In genomic region chr7:26857534-26858228, GRCh38 we compare ENCODE assay signal across 8 cellular contexts. TPM values are rescaled to one million over a fixed set of nuclear protein-coding genes. Genes with fewer than 3 reads are reported as not detected.
DNase-seq lines count a peak whose midpoint lies in the region; ATAC-seq and TF ChIP-seq lines count a peak whose summit lies in the region.

No MANE protein-coding gene starts in this region.

- no peak for ATAC-seq in gastrocnemius medialis
- no peak for ATAC-seq in GM18861 (IDR thresholded peaks at IDR 0.05; ENCODE audit: unreplicated experiment)

- no peaks in the 10 kb centered on the region for H4K20me1 ChIP-seq in hepatocyte (ENCODE audit: insufficient read depth, poor library complexity, severe bottlenecking)

- DNase-seq in ACHN: peak; percentile 77
- DNase-seq in GOT3 (lab: John Stamatoyannopoulos, UW): peak; percentile 19
- DNase-seq in RPMI7951 (ENCODE audit: low read depth): peak; percentile 75
- DNase-seq in hepatocyte (ENCODE audit: low spot score): peak; percentile 7
- no peak for DNase-seq in gastrocnemius medialis
- DNase-seq in NCI-H1105 treated with DMSO at 0.1 percent for 48 hours (lab: John Stamatoyannopoulos, UW): no peak
- DNase-seq in activated CD8-positive, alpha-beta memory T cell treated with anti-CD3 and anti-CD28 coated beads, Interleukin-2, amount 50 U/mL, for 48 hours: no peak

- TF ChIP-seq CTCF in hepatocyte (IDR thresholded peaks at IDR 0.05; ENCODE audit: poor library complexity): no peak
- no peak for TF ChIP-seq CTCF in gastrocnemius medialis (IDR thresholded peaks at IDR 0.05 in 4 of 5, conservative IDR thresholded peaks at IDR 0.05 in 1 of 5)

- intact Hi-C loops in gastrocnemius medialis (cut with DNase I; ENCODE audit: low total_unique reads): no loop called here

- H3K4me3 ChIP-seq in hepatocyte: no peak overlapping the region
- peak overlapping the region in 2 of 4 donors; percentile 28 to 31 for H3K4me3 ChIP-seq in gastrocnemius medialis

- H3K36me3 ChIP-seq in hepatocyte (replicated peaks; ENCODE audit: insufficient read depth, low read depth) (no peaks in the 10 kb centered on the region), gastrocnemius medialis (no peaks in the 10 kb centered on the region)

- no peaks in the 10 kb centered on the region for H3K9me2 ChIP-seq in hepatocyte (replicated peaks; ENCODE audit: insufficient read depth)

- H2AFZ ChIP-seq in hepatocyte: peak overlapping the region; percentile 26

- H3K27ac ChIP-seq in hepatocyte: no peak overlapping the region
- H3K27ac ChIP-seq in gastrocnemius medialis: peak overlapping the region in 3 of 4 donors; percentile 5 to 63 (median 6)

- 6% methylated on average over 29 of the region's 29 CpGs for WGBS in hepatocyte (ENCODE audit: low lambda C conversion rate, missing lambda C conversion rate)

- no peaks in the 10 kb centered on the region for H3K9me3 ChIP-seq in hepatocyte (ENCODE audit: low read depth)
- H3K9me3 ChIP-seq in gastrocnemius medialis: no peaks in the 10 kb centered on the region

- peak overlapping the region; percentile 68 for H3K4me2 ChIP-seq in hepatocyte

- in situ Hi-C loops in ACHN (cut with HindIII; ENCODE audit: low pct_ligation_motif_present, low pct_unique_long_range_greater_than_20kb, low sequenced_read_pairs): loop anchor here (10.0 kb wide), 1 partner anchor 267 kb away; no protein-coding TSS in a partner anchor
- in situ Hi-C loops in gastrocnemius medialis (cut with MboI; ENCODE audit: low sequenced_read_pairs in 4 of 4): loop anchor here (5.0 to 25.0 kb wide), 7 partner anchors 287 to 995 kb away; partner anchors contain the start of genes HOXA6 (in 2 of the 4), CBX3 (in 1 of the 4), HNRNPA2B1 (in 1 of the 4) and HOXA5 (in 1 of the 4)

- H3K4me1 ChIP-seq in hepatocyte (ENCODE audit: insufficient read depth) (peaks cover 3% of the 10 kb centered on the region), gastrocnemius medialis (no peaks in the 10 kb centered on the region)

- no peak for TF ChIP-seq POLR2A in gastrocnemius medialis (IDR thresholded peaks at IDR 0.05)

- H3K79me2 ChIP-seq in hepatocyte: peaks cover 7% of the 10 kb centered on the region

- H3K27me3 ChIP-seq in hepatocyte: peaks cover 71% of the 10 kb centered on the region
- peaks cover 60 to 82% (median 60%) of the 10 kb centered on the region in 3 donors for H3K27me3 ChIP-seq in gastrocnemius medialis

RNA-seq across cellular contexts. Expression of gene SKAP2, which starts 6.7 kb away (rescaled TPM):
- total RNA-seq in RPMI7951 (2014; rRNA removed; shearing (Covaris generic)): 36.7 and 58.0 TPM in 2 replicates
- total RNA-seq in hepatocyte (12.3 and 13.5 TPM in 2 replicates), gastrocnemius medialis (10 to 100 TPM in 3 of 4 donors, 1 to 10 TPM in 1; 6.1 to 23.5 (median 17.1) TPM)
- 8.4 and 11.7 TPM in 2 replicates for polyA plus RNA-seq in hepatocyte

Comparison
In these comparisons a context has a peak if more than half of its experiments do, and no peak if none do; other contexts are left out.
1. DNase-seq: peak in ACHN (single experiment), GOT3 (single experiment), RPMI7951 (single experiment) and hepatocyte (single experiment); none in gastrocnemius medialis (0 of 2), NCI-H1105 treated with DMSO at 0.1 percent for 48 hours (single experiment) and activated CD8-positive, alpha-beta memory T cell treated with anti-CD3 and anti-CD28 coated beads, Interleukin-2, amount 50 U/mL, for 48 hours (single experiment).